Comparison of ENCODE assay signal across 18 cellular contexts in genomic region chr11:44964526-44965209, GRCh38. TPM values are rescaled to one million over a fixed set of nuclear protein-coding genes. Genes with fewer than 3 reads are reported as not detected.
DNase-seq lines count a peak whose midpoint lies in the region; ATAC-seq, FAIRE-seq and TF ChIP-seq lines count a peak whose summit lies in the region.
"Had no signal": no experiment of that assay in that cellular context is flagged by ENCODE, and none has a peak within 500 bp of the region (broad histone marks: within the 10 kb centered on the region; RNA-seq: fewer than 3 reads in every experiment).

No MANE protein-coding gene starts in this region.

- no peaks in the 10 kb centered on the region for H3K9me3 ChIP-seq in BLaER1 treated with 17β-estradiol and CSF1 and Interleukin-3, amounts not matched to agents 10 nM and 100 nM (replicated peaks in 1 of 11)
- no peaks in the 10 kb centered on the region for H3K9me3 ChIP-seq in lung (ENCODE audit: control insufficient read depth in 2 of 2, insufficient read depth in 1 of 2, low read length in 1 of 2)
- H3K9me3 ChIP-seq: left ventricle myocardium inferior had no signal

- H3K4me1 ChIP-seq in BLaER1 treated with 17β-estradiol and CSF1 and Interleukin-3, amounts not matched to agents 10 nM and 100 nM = peaks cover 26 to 60% (median 47%) of the 10 kb centered on the region in 10 experiments
- H3K4me1 ChIP-seq in lung (ENCODE audit: control insufficient read depth in 2 of 2, insufficient read depth in 2 of 2, low read length in 2 of 2) = no peaks in the 10 kb centered on the region
- H3K4me1 ChIP-seq: left ventricle myocardium inferior had no signal

- H3K9ac ChIP-seq in BLaER1 treated with 17β-estradiol and CSF1 and Interleukin-3, amounts not matched to agents 10 nM and 100 nM = peak overlapping the region in 2 of 11 experiments; percentile 2 to 4; a peak in 1 of 22 replicates

- H3K36me3 ChIP-seq in BLaER1 treated with 17β-estradiol and CSF1 and Interleukin-3, amounts not matched to agents 10 nM and 100 nM = no peaks in the 10 kb centered on the region
- no peaks in the 10 kb centered on the region for H3K36me3 ChIP-seq in lung (ENCODE audit: control insufficient read depth in 2 of 2, insufficient read depth in 2 of 2, low read length in 2 of 2)
- H3K36me3 ChIP-seq: left ventricle myocardium inferior had no signal

- no peaks in the 10 kb centered on the region for H4K20me1 ChIP-seq in BLaER1 treated with 17β-estradiol and CSF1 and Interleukin-3, amounts not matched to agents 10 nM and 100 nM

- H3K4me3 ChIP-seq in BLaER1 treated with 17β-estradiol and CSF1 and Interleukin-3, amounts not matched to agents 10 nM and 100 nM = no peak overlapping the region
- H3K4me3 ChIP-seq in lung = no peak overlapping the region
- H3K4me3 ChIP-seq: left ventricle myocardium inferior had no signal

- peak overlapping the region in 4 of 11 experiments; percentile 17 to 46 (median 32); a peak in 4 of 22 replicates for H3K27ac ChIP-seq in BLaER1 treated with 17β-estradiol and CSF1 and Interleukin-3, amounts not matched to agents 10 nM and 100 nM
- H3K27ac ChIP-seq in lung (ENCODE audit: low read depth in 1 of 2, low read length in 1 of 2) = peak overlapping the region in 1 of 2 donors; percentile 72
- H3K27ac ChIP-seq: left ventricle myocardium inferior, VCaP had no signal

- no peaks in the 10 kb centered on the region for H3K27me3 ChIP-seq in BLaER1 treated with 17β-estradiol and CSF1 and Interleukin-3, amounts not matched to agents 10 nM and 100 nM
- H3K27me3 ChIP-seq in lung (ENCODE audit: control insufficient read depth, insufficient read depth) = no peaks in the 10 kb centered on the region

- FAIRE-seq in D721Med (lab: Jason Lieb, UNC) (no peak), GM12892 (lab: Jason Lieb, UNC) (no peak)

- DNase-seq in D721Med (ENCODE audit: insufficient read length, low spot score) (peak; percentile 58), NCI-H524 treated with DMSO at 0.1 percent for 48 hours (lab: John Stamatoyannopoulos, UW) (peak; percentile 73), lung (ENCODE audit: low spot score) (peak; percentile 87), GM12892 (ENCODE audit: insufficient read length) (no peak), SHP77 (lab: John Stamatoyannopoulos, UW) (no peak)
- no peak for DNase-seq in stimulated activated CD4-positive, alpha-beta T cell treated with anti-CD3 and anti-CD28 coated beads, Interleukin-4, amount 100 ng/mL, for 4 hours
- DNase-seq: activated CD8-positive, alpha-beta T cell treated with anti-CD3 and anti-CD28 coated beads, Interleukin-2, amount 10 ng/mL, durations not matched to agents 7 days and 5 days; AML-193; amniotic stem cell; foreskin melanocyte; left ventricle myocardium inferior; naive thymus-derived CD4-positive, alpha-beta T cell; NCI-H510A; stimulated activated CD4-positive, alpha-beta T cell treated with anti-CD3 and anti-CD28 coated beads, Interleukin-15, amount 100 ng/mL, for 24 hours had no signal

- peak overlapping the region; percentile 3 to 83 (median 72); a peak in 20 of 22 replicates for H3K4me2 ChIP-seq in BLaER1 treated with 17β-estradiol and CSF1 and Interleukin-3, amounts not matched to agents 10 nM and 100 nM

- peak; percentile 88 for ATAC-seq in lung (ENCODE audit: insufficient read depth, low FRiP score)
- ATAC-seq: activated CD8-positive, alpha-beta T cell treated with anti-CD3 and anti-CD28 coated beads, Interleukin-2, amount 10 ng/mL, durations not matched to agents 7 days and 5 days; activated T-helper 17 cell treated with anti-CD3 and anti-CD28 coated beads, Interleukin-2, amount 50 U/mL, for 72 hours; naive thymus-derived CD4-positive, alpha-beta T cell; Panc1 had no signal

- 63 to 73% methylated on average over 9 of the region's 9 CpGs for WGBS in lung, 2 donors

- TF ChIP-seq POLR2A in GM12892 (IDR thresholded peaks at IDR 0.05; ENCODE audit: low read depth, low read length) = no peak

- TF ChIP-seq CTCF in D721Med (IDR thresholded peaks at IDR 0.05; ENCODE audit: insufficient read depth, missing control alignments) (no peak), lung (IDR thresholded peaks at IDR 0.05; ENCODE audit: control extremely low read depth, extremely low read depth) (no peak)

RNA-seq across cellular contexts. Expression of gene TP53I11, which starts 14.0 kb away (rescaled TPM):
- 100 to 1,000 TPM in 1 of 2 donors, 10 to 100 TPM in 1; 51.2 to 134 TPM for total RNA-seq in lung
- 10 to 100 TPM; 64.9 to 79.0 TPM for polyA plus RNA-seq in lung
- polyA plus RNA-seq in GM12892 (2012; ENCODE audit: missing spikeins) = not detected

Comparison
In these comparisons a context has a peak if more than half of its experiments do, and no peak if none do; other contexts are left out.
1. DNase-seq: peak in D721Med (single experiment), NCI-H524 treated with DMSO at 0.1 percent for 48 hours (single experiment) and lung (single experiment); none in GM12892 (single experiment), stimulated activated CD4-positive, alpha-beta T cell treated with anti-CD3 and anti-CD28 coated beads, Interleukin-4, amount 100 ng/mL, for 4 hours (0 of 2) and SHP77 (0 of 2).